Comparison of ENCODE assay signal across 15 cellular contexts in the genomic region with DNA sequence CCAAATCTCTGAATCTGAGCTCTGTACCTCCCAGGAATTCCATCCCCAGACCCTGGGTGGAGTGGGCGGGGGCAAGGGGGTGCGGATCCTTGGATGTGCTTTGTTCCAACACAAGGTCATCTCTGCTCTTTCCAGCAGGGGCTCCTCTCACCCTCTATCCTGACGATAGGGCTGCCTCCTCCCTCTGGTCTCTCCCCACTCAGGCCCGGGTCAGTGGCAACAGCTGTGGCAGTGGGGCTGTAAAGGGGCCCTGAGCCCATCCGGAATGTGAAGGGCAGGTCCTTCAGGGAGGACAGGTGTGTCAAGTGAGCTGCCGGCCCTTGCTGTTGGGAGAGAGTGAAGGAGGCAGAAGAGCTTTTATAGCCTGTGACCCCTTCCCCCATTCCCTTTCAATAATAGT.
DNase-seq lines count a peak whose midpoint lies in the region; ATAC-seq and TF ChIP-seq lines count a peak whose summit lies in the region.
"Had no signal": no experiment of that assay in that cellular context is flagged by ENCODE, and none has a peak within 500 bp of the region (broad histone marks: within the 10 kb centered on the region; RNA-seq: fewer than 3 reads in every experiment).

No MANE protein-coding gene starts in this region.

- H3K36me3 ChIP-seq in IMR-90 (ENCODE audit: control insufficient read depth, insufficient read depth, low read length) (no peaks in the 10 kb centered on the region), WERI-Rb-1 (no peaks in the 10 kb centered on the region), spleen (no peaks in the 10 kb centered on the region)
- H3K36me3 ChIP-seq: HAP-1 had no signal

- no peak overlapping the region for H3K14ac ChIP-seq in IMR-90 (replicated peaks; ENCODE audit: low read depth, low read length)

- H2AFZ ChIP-seq in IMR-90 (replicated peaks; ENCODE audit: low read length, poor library complexity) = no peak overlapping the region

- TF ChIP-seq CTCF in IMR-90 (conservative IDR thresholded peaks at IDR 0.05; ENCODE audit: low read depth, low read length) (no peak), WERI-Rb-1 (IDR thresholded peaks at IDR 0.05; ENCODE audit: low read depth, low read length) (0 out of 2 replicates have a peak, but pooled peaks have one; percentile 8), spleen (IDR thresholded peaks at IDR 0.05 in 8 of 11, conservative IDR thresholded peaks at IDR 0.05 in 3 of 11) (no peak)

- no peak overlapping the region; the same call in 1 of the 2 replicates for H4K5ac ChIP-seq in IMR-90 (ENCODE audit: low read depth, low read length)

- H3K27ac ChIP-seq in IMR-90 (ENCODE audit: insufficient read depth, low read length) (no peak overlapping the region), WERI-Rb-1 (no peak overlapping the region), spleen (no peak overlapping the region)
- H3K27ac ChIP-seq: HL-60 had no signal

- no peak overlapping the region; the same call in 1 of the 2 replicates for H3K18ac ChIP-seq in IMR-90 (ENCODE audit: low read depth, low read length)

- H4K8ac ChIP-seq in IMR-90 (ENCODE audit: low read depth in 2 of 2, low read length in 2 of 2) = no peak overlapping the region

- no peak overlapping the region for H2BK5ac ChIP-seq in IMR-90 (ENCODE audit: low read depth, low read length, poor library complexity, severe bottlenecking)

- TF ChIP-seq POLR2A in IMR-90 (IDR thresholded peaks at IDR 0.05; ENCODE audit: low read depth, low read length) = no peak
- no peak for TF ChIP-seq POLR2A in spleen (IDR thresholded peaks at IDR 0.05)

- H2BK20ac ChIP-seq in IMR-90 (ENCODE audit: low read depth, low read length) = no peak overlapping the region

- no peaks in the 10 kb centered on the region for H3K79me1 ChIP-seq in IMR-90 (ENCODE audit: low read depth in 1 of 2, low read length in 2 of 2)

- no peaks in the 10 kb centered on the region for H3K9me3 Mint-ChIP-seq in activated naive CD4-positive, alpha-beta T cell treated with anti-CD3 and anti-CD28 coated beads for 36 hours
- H3K9me3 Mint-ChIP-seq: CD4-positive, alpha-beta T cell had no signal

- H3K4me2 ChIP-seq in IMR-90 (ENCODE audit: low read depth, low read length) = no peak overlapping the region

- peaks cover 19% of the 10 kb centered on the region for H3K27me3 Mint-ChIP-seq in activated naive CD4-positive, alpha-beta T cell treated with anti-CD3 and anti-CD28 coated beads for 36 hours (ENCODE audit: low read depth)

- dilution Hi-C loops in IMR-90 (cut with HindIII; ENCODE audit: low sequenced_read_pairs, unreplicated experiment) = no loop called here

- H2BK15ac ChIP-seq in IMR-90 (ENCODE audit: low read depth, low read length) = no peak overlapping the region

- H3K9me3 ChIP-seq in IMR-90 (ENCODE audit: control insufficient read depth, insufficient read depth, low read length) = no peaks in the 10 kb centered on the region
- no peaks in the 10 kb centered on the region for H3K9me3 ChIP-seq in WERI-Rb-1 (ENCODE audit: severe bottlenecking)
- no peaks in the 10 kb centered on the region for H3K9me3 ChIP-seq in spleen
- H3K9me3 ChIP-seq: HAP-1 had no signal

- no peak overlapping the region for H3K4me3 Mint-ChIP-seq in activated naive CD4-positive, alpha-beta T cell treated with anti-CD3 and anti-CD28 coated beads for 36 hours
- H3K4me3 Mint-ChIP-seq: B cell; CD4-positive, alpha-beta T cell had no signal

- in situ Hi-C loops in IMR-90 (cut with MboI; ENCODE audit: low sequenced_read_pairs) = loop anchor here (10.0 kb wide), 1 partner anchor 47 kb away; no protein-coding TSS in a partner anchor

- H2AK5ac ChIP-seq in IMR-90 (ENCODE audit: low read depth, low read length) = no peak overlapping the region

- peaks cover 2% of the 10 kb centered on the region for H3K4me1 Mint-ChIP-seq in activated naive CD4-positive, alpha-beta T cell treated with anti-CD3 and anti-CD28 coated beads for 36 hours (ENCODE audit: low read depth)

- no TSS peak for BruUV-seq in IMR-90 (replicated peaks; lab: Mats Ljungman, UMichigan)

- H3K9me1 ChIP-seq in IMR-90 (ENCODE audit: insufficient read depth, low read length) = peaks cover 3% of the 10 kb centered on the region; the same call in 1 of the 2 replicates

- TF ChIP-seq RAD21 in IMR-90 (IDR thresholded peaks at IDR 0.05; ENCODE audit: low read length) = no peak

- POLR2A ChIA-PET in IMR-90 (lab: Charles Lee; ENCODE audit: unreplicated experiment) = no interaction called here

- no peak overlapping the region for H3K27ac Mint-ChIP-seq in activated naive CD4-positive, alpha-beta T cell treated with anti-CD3 and anti-CD28 coated beads for 36 hours
- H3K27ac Mint-ChIP-seq: B cell; CD4-positive, alpha-beta T cell had no signal

- no peaks in the 10 kb centered on the region for H4K20me1 ChIP-seq in IMR-90 (ENCODE audit: insufficient read depth, low read length)

- intact Hi-C loops in IMR-90 (cut with micrococcal nuclease) = no loop called here
- intact Hi-C loops in spleen (cut with DNase I; ENCODE audit: low total_unique reads) = no loop called here
- intact Hi-C loops in activated naive CD4-positive, alpha-beta T cell treated with anti-CD3 and anti-CD28 coated beads for 36 hours (cut with micrococcal nuclease) = no loop called here

- H3K4me3 ChIP-seq in IMR-90 (ENCODE audit: insufficient read depth, low read depth, low read length) (no peak overlapping the region), WERI-Rb-1 (ENCODE audit: low read depth, low read length) (no peak overlapping the region), spleen (no peak overlapping the region)
- H3K4me3 ChIP-seq: HAP-1 had no signal

- DNase-seq in IMR-90 (no peak), WERI-Rb-1 (no peak), myocyte (ENCODE audit: low read depth) (peak; percentile 58), spleen (peak; percentile 65)
- DNase-seq in activated naive CD4-positive, alpha-beta T cell treated with anti-CD3 and anti-CD28 coated beads for 36 hours = no peak
- DNase-seq in stimulated activated CD4-positive, alpha-beta T cell treated with anti-CD3 and anti-CD28 coated beads, Interleukin-2, amount 100 ng/mL, for 48 hours = no peak
- DNase-seq: C1 segment of cervical spinal cord; Calu3; CD4-positive, alpha-beta T cell; DMS153; GF-D8 had no signal

- CTCF ChIA-PET in IMR-90 (lab: Yijun Ruan, JAX) = no interaction called here
- CTCF ChIA-PET in activated naive CD4-positive, alpha-beta T cell treated with anti-CD3 and anti-CD28 coated beads for 36 hours (lab: Charles Lee) = no interaction called here

- WGBS in IMR-90 (ENCODE audit: extremely low coverage in 2 of 2, insufficient read length in 1 of 2), 2 experiments = no CpG with 5 or more reads among the region's 6 CpGs
- WGBS in spleen, 5 donors = 70 to 91% (median 75%) methylated on average over 6 of the region's 6 CpGs

- no peak overlapping the region for H4K91ac ChIP-seq in IMR-90 (ENCODE audit: insufficient read depth, low read depth, low read length)

- H2BK120ac ChIP-seq in IMR-90 (ENCODE audit: low read depth, low read length) = peak overlapping the region; percentile 57; the same call in 1 of the 2 replicates

- H3K9ac ChIP-seq in IMR-90 (ENCODE audit: low read depth, low read length) = no peak overlapping the region

- H3K4me1 ChIP-seq in IMR-90 (ENCODE audit: control insufficient read depth, insufficient read depth, low read length) = peaks cover 23% of the 10 kb centered on the region
- H3K4me1 ChIP-seq in spleen = peaks cover 2 to 16% (median 11%) of the 10 kb centered on the region in 6 donors
- H3K4me1 ChIP-seq: HAP-1 had no signal

- no peak overlapping the region for H3K56ac ChIP-seq in IMR-90 (ENCODE audit: extremely low read depth, insufficient read depth, low read length)

- no peak overlapping the region for H3K23ac ChIP-seq in IMR-90 (ENCODE audit: low read depth, low read length)

- H3K36me3 Mint-ChIP-seq in activated naive CD4-positive, alpha-beta T cell treated with anti-CD3 and anti-CD28 coated beads for 36 hours (ENCODE audit: low read depth) = no peaks in the 10 kb centered on the region

- H3K27me3 ChIP-seq in IMR-90 (ENCODE audit: control insufficient read depth, insufficient read depth, low read length) (peaks cover 4% of the 10 kb centered on the region; the same call in 1 of the 2 replicates), WERI-Rb-1 (ENCODE audit: insufficient read depth, low read depth, severe bottlenecking) (no peaks in the 10 kb centered on the region), spleen (replicated peaks in 1 of 7) (peaks cover 0 to 28% (median 12%) of the 10 kb centered on the region in 7 donors)

- H3K4ac ChIP-seq in IMR-90 (ENCODE audit: low read depth, low read length) = no peak overlapping the region

- H2AK9ac ChIP-seq in IMR-90 (replicated peaks; ENCODE audit: low read depth, low read length, poor library complexity) = no peak overlapping the region

- no peak for ATAC-seq in IMR-90 (ENCODE audit: low read depth)
- ATAC-seq in GM19351 (IDR thresholded peaks at IDR 0.05; ENCODE audit: unreplicated experiment) = no peak

TF ChIP-seq in IMR-90, 13 proteins besides CTCF, POLR2A, EP300 and RAD21 (continues in another document):
- TF ChIP-seq MAFK (IDR thresholded peaks at IDR 0.05; ENCODE audit: low read depth, low read length) (no peak), MAZ (IDR thresholded peaks at IDR 0.05; ENCODE audit: borderline replicate concordance, low read depth, low read length) (no peak), RFX5 (IDR thresholded peaks at IDR 0.05; ENCODE audit: low read depth, low read length) (no peak), FOS (IDR thresholded peaks at IDR 0.05; ENCODE audit: low read depth, low read length) (no peak), CEBPB (IDR thresholded peaks at IDR 0.05; ENCODE audit: low read depth, low read length) (no peak), BHLHE40 (IDR thresholded peaks at IDR 0.05; ENCODE audit: low read depth, low read length) (no peak), CHD1 (IDR thresholded peaks at IDR 0.05; ENCODE audit: low read depth, low read length) (no peak)
- TF ChIP-seq, protein P1, sequence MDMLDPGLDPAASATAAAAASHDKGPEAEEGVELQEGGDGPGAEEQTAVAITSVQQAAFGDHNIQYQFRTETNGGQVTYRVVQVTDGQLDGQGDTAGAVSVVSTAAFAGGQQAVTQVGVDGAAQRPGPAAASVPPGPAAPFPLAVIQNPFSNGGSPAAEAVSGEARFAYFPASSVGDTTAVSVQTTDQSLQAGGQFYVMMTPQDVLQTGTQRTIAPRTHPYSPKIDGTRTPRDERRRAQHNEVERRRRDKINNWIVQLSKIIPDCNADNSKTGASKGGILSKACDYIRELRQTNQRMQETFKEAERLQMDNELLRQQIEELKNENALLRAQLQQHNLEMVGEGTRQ (IDR thresholded peaks at IDR 0.05; ENCODE audit: low read depth, low read length) = no peak
- TF ChIP-seq, protein P2, sequence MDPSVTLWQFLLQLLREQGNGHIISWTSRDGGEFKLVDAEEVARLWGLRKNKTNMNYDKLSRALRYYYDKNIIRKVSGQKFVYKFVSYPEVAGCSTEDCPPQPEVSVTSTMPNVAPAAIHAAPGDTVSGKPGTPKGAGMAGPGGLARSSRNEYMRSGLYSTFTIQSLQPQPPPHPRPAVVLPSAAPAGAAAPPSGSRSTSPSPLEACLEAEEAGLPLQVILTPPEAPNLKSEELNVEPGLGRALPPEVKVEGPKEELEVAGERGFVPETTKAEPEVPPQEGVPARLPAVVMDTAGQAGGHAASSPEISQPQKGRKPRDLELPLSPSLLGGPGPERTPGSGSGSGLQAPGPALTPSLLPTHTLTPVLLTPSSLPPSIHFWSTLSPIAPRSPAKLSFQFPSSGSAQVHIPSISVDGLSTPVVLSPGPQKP (IDR thresholded peaks at IDR 0.05; ENCODE audit: borderline replicate concordance, low read depth, low read length) = no peak

Comparison
In these comparisons a context has a peak if more than half of its experiments do, and no peak if none do; other contexts are left out.
1. DNase-seq: peak in myocyte (single experiment) and spleen (single experiment); none in IMR-90 (single experiment), WERI-Rb-1 (single experiment), activated naive CD4-positive, alpha-beta T cell treated with anti-CD3 and anti-CD28 coated beads for 36 hours (single experiment) and stimulated activated CD4-positive, alpha-beta T cell treated with anti-CD3 and anti-CD28 coated beads, Interleukin-2, amount 100 ng/mL, for 48 hours (0 of 2).